ENCODE assay signal across 1 cellular context in genomic region chr9:127170049-127170448, GRCh38.
TF ChIP-seq lines count a peak whose summit lies in the region.

No MANE protein-coding gene starts in this region.

TF ChIP-seq in K562, 482 proteins besides CTCF, POLR2A, EP300 and RAD21 (continued from another document):
- TF ChIP-seq RREB1 (CRISPR knock-in tag; IDR thresholded peaks at IDR 0.05) (no peak), USF2 (CRISPR knock-in tag; IDR thresholded peaks at IDR 0.05) (no peak), BRCA1 (IDR thresholded peaks at IDR 0.05) (no peak), BRCA1 (CRISPR knock-in tag; IDR thresholded peaks at IDR 0.05) (no peak), ZNF785 (CRISPR knock-in tag; IDR thresholded peaks at IDR 0.05) (no peak), E2F3 (CRISPR knock-in tag; IDR thresholded peaks at IDR 0.05) (no peak), ZBTB1 (CRISPR knock-in tag; IDR thresholded peaks at IDR 0.05; ENCODE audit: borderline replicate concordance, low read depth) (no peak), ESRRA (IDR thresholded peaks at IDR 0.05; ENCODE audit: borderline replicate concordance, low read depth) (no peak), SNAPC5 (CRISPR knock-in tag; IDR thresholded peaks at IDR 0.05) (no peak), ZBTB9 (CRISPR knock-in tag; IDR thresholded peaks at IDR 0.05) (no peak)
